1 cellular context compared by ENCODE assay signal in the genomic region with DNA sequence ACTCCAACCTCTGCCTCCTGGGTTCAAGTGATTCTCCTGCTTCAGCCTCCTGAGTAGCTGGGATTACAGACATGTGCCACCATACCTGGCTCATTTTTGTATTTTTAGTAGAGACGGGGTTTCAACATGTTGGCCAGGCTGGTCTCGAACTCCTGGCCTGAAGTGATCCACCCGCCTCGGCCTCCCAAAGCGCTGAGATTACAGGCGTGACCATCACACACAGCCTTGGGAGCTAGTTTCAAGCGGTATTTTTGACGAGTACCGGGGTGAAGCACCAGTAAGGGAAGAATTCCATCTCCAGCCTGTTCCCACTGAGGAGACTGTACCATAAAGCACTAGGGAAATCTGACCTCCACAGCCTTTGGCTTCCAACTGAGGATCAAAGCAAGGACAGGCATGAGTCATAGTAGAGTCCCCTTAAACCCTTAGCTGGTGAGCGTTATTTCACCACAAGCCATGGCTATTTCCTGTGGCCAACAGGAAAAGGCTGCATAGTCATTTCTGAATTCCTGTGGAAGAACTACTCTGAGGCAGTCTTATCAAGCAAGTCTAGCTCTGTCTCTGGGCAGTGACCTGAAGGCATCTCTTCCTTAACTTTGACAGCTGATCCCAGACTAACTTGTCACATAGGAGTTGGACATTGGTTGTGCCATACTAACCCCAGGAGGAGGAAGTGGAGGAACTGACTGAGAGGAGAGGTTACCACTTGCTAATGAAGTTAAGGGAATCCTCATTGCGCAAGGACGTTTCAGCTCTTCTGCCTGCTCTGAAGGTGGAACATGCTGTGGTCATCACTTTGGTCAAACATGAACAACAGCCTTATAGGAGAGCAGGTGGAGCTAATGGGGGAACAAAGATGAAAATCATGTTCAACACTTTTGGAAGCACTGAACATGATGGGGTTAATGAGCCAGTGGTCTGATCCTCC.
A peak's percentile ranks its signal among the peaks of the same experiment; 100 is the strongest.
TF ChIP-seq lines count a peak whose summit lies in the region.

No MANE protein-coding gene starts in this region.

TF ChIP-seq in HepG2, 621 proteins besides CTCF, POLR2A, EP300 and RAD21 (continued from another document and continues in another):
- TF ChIP-seq, protein P1, sequence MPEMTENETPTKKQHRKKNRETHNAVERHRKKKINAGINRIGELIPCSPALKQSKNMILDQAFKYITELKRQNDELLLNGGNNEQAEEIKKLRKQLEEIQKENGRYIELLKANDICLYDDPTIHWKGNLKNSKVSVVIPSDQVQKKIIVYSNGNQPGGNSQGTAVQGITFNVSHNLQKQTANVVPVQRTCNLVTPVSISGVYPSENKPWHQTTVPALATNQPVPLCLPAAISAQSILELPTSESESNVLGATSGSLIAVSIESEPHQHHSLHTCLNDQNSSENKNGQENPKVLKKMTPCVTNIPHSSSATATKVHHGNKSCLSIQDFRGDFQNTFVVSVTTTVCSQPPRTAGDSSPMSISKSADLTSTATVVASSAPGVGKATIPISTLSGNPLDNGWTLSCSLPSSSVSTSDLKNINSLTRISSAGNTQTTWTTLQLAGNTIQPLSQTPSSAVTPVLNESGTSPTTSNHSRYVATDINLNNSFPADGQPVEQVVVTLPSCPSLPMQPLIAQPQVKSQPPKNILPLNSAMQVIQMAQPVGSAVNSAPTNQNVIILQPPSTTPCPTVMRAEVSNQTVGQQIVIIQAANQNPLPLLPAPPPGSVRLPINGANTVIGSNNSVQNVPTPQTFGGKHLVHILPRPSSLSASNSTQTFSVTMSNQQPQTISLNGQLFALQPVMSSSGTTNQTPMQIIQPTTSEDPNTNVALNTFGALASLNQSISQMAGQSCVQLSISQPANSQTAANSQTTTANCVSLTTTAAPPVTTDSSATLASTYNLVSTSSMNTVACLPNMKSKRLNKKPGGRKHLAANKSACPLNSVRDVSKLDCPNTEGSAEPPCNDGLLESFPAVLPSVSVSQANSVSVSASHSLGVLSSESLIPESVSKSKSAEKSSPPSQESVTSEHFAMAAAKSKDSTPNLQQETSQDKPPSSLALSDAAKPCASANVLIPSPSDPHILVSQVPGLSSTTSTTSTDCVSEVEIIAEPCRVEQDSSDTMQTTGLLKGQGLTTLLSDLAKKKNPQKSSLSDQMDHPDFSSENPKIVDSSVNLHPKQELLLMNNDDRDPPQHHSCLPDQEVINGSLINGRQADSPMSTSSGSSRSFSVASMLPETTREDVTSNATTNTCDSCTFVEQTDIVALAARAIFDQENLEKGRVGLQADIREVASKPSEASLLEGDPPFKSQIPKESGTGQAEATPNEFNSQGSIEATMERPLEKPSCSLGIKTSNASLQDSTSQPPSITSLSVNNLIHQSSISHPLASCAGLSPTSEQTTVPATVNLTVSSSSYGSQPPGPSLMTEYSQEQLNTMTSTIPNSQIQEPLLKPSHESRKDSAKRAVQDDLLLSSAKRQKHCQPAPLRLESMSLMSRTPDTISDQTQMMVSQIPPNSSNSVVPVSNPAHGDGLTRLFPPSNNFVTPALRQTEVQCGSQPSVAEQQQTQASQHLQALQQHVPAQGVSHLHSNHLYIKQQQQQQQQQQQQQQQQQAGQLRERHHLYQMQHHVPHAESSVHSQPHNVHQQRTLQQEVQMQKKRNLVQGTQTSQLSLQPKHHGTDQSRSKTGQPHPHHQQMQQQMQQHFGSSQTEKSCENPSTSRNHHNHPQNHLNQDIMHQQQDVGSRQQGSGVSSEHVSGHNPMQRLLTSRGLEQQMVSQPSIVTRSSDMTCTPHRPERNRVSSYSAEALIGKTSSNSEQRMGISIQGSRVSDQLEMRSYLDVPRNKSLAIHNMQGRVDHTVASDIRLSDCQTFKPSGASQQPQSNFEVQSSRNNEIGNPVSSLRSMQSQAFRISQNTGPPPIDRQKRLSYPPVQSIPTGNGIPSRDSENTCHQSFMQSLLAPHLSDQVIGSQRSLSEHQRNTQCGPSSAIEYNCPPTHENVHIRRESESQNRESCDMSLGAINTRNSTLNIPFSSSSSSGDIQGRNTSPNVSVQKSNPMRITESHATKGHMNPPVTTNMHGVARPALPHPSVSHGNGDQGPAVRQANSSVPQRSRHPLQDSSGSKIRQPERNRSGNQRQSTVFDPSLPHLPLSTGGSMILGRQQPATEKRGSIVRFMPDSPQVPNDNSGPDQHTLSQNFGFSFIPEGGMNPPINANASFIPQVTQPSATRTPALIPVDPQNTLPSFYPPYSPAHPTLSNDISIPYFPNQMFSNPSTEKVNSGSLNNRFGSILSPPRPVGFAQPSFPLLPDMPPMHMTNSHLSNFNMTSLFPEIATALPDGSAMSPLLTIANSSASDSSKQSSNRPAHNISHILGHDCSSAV (CRISPR knock-in tag; IDR thresholded peaks at IDR 0.05; ENCODE audit: borderline replicate concordance), result no peak
- no peak for TF ChIP-seq SRF (IDR thresholded peaks at IDR 0.05; ENCODE audit: low read depth, low read length)
- TF ChIP-seq, protein P2, sequence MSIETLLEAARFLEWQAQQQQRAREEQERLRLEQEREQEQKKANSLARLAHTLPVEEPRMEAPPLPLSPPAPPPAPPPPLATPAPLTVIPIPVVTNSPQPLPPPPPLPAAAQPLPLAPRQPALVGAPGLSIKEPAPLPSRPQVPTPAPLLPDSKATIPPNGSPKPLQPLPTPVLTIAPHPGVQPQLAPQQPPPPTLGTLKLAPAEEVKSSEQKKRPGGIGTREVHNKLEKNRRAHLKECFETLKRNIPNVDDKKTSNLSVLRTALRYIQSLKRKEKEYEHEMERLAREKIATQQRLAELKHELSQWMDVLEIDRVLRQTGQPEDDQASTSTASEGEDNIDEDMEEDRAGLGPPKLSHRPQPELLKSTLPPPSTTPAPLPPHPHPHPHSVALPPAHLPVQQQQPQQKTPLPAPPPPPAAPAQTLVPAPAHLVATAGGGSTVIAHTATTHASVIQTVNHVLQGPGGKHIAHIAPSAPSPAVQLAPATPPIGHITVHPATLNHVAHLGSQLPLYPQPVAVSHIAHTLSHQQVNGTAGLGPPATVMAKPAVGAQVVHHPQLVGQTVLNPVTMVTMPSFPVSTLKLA (IDR thresholded peaks at IDR 0.05), result no peak
- no peak for TF ChIP-seq BRCA1 (CRISPR knock-in tag; IDR thresholded peaks at IDR 0.05)
- no peak for TF ChIP-seq JARID2 (CRISPR knock-in tag; IDR thresholded peaks at IDR 0.05; ENCODE audit: insufficient replicate concordance)
- TF ChIP-seq TRIM24 (CRISPR knock-in tag; IDR thresholded peaks at IDR 0.05), result no peak
- TF ChIP-seq, protein P3, sequence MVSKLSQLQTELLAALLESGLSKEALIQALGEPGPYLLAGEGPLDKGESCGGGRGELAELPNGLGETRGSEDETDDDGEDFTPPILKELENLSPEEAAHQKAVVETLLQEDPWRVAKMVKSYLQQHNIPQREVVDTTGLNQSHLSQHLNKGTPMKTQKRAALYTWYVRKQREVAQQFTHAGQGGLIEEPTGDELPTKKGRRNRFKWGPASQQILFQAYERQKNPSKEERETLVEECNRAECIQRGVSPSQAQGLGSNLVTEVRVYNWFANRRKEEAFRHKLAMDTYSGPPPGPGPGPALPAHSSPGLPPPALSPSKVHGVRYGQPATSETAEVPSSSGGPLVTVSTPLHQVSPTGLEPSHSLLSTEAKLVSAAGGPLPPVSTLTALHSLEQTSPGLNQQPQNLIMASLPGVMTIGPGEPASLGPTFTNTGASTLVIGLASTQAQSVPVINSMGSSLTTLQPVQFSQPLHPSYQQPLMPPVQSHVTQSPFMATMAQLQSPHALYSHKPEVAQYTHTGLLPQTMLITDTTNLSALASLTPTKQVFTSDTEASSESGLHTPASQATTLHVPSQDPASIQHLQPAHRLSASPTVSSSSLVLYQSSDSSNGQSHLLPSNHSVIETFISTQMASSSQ (IDR thresholded peaks at IDR 0.05; ENCODE audit: low read depth), result no peak
- TF ChIP-seq, protein P3 (CRISPR knock-in tag; IDR thresholded peaks at IDR 0.05; ENCODE audit: borderline replicate concordance), result no peak
- no peak for TF ChIP-seq TSC22D2 (CRISPR knock-in tag; IDR thresholded peaks at IDR 0.05; ENCODE audit: borderline replicate concordance)
- TF ChIP-seq HIVEP1 (CRISPR knock-in tag; IDR thresholded peaks at IDR 0.05), result no peak
- TF ChIP-seq, protein P4, sequence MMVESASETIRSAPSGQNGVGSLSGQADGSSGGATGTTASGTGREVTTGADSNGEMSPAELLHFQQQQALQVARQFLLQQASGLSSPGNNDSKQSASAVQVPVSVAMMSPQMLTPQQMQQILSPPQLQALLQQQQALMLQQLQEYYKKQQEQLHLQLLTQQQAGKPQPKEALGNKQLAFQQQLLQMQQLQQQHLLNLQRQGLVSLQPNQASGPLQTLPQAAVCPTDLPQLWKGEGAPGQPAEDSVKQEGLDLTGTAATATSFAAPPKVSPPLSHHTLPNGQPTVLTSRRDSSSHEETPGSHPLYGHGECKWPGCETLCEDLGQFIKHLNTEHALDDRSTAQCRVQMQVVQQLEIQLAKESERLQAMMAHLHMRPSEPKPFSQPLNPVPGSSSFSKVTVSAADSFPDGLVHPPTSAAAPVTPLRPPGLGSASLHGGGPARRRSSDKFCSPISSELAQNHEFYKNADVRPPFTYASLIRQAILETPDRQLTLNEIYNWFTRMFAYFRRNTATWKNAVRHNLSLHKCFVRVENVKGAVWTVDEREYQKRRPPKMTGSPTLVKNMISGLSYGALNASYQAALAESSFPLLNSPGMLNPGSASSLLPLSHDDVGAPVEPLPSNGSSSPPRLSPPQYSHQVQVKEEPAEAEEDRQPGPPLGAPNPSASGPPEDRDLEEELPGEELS (CRISPR knock-in tag; IDR thresholded peaks at IDR 0.05), result no peak; the same call in 1 of the 2 replicates
- TF ChIP-seq SPEN (CRISPR knock-in tag; IDR thresholded peaks at IDR 0.05; ENCODE audit: low read depth), result no peak
- TF ChIP-seq, protein P5, sequence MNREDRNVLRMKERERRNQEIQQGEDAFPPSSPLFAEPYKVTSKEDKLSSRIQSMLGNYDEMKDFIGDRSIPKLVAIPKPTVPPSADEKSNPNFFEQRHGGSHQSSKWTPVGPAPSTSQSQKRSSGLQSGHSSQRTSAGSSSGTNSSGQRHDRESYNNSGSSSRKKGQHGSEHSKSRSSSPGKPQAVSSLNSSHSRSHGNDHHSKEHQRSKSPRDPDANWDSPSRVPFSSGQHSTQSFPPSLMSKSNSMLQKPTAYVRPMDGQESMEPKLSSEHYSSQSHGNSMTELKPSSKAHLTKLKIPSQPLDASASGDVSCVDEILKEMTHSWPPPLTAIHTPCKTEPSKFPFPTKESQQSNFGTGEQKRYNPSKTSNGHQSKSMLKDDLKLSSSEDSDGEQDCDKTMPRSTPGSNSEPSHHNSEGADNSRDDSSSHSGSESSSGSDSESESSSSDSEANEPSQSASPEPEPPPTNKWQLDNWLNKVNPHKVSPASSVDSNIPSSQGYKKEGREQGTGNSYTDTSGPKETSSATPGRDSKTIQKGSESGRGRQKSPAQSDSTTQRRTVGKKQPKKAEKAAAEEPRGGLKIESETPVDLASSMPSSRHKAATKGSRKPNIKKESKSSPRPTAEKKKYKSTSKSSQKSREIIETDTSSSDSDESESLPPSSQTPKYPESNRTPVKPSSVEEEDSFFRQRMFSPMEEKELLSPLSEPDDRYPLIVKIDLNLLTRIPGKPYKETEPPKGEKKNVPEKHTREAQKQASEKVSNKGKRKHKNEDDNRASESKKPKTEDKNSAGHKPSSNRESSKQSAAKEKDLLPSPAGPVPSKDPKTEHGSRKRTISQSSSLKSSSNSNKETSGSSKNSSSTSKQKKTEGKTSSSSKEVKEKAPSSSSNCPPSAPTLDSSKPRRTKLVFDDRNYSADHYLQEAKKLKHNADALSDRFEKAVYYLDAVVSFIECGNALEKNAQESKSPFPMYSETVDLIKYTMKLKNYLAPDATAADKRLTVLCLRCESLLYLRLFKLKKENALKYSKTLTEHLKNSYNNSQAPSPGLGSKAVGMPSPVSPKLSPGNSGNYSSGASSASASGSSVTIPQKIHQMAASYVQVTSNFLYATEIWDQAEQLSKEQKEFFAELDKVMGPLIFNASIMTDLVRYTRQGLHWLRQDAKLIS (CRISPR knock-in tag; IDR thresholded peaks at IDR 0.05), result no peak
- TF ChIP-seq ARID2 (CRISPR knock-in tag; IDR thresholded peaks at IDR 0.05; ENCODE audit: borderline replicate concordance), result no peak
- TF ChIP-seq ZNF124 (CRISPR knock-in tag; IDR thresholded peaks at IDR 0.05), result peak; percentile 47; the same call in 1 of the 2 replicates
- TF ChIP-seq ISX (CRISPR knock-in tag; conservative IDR thresholded peaks at IDR 0.05), result no peak
- TF ChIP-seq AGO2 (optimal IDR thresholded peaks at IDR 0.05; ENCODE audit: low read depth, low read length), result no peak
- no peak for TF ChIP-seq ZNF660 (CRISPR knock-in tag; IDR thresholded peaks at IDR 0.05; ENCODE audit: borderline replicate concordance, low read depth)
- no peak for TF ChIP-seq DR1 (CRISPR knock-in tag; IDR thresholded peaks at IDR 0.05)
- no peak for TF ChIP-seq BRD4 (CRISPR knock-in tag; IDR thresholded peaks at IDR 0.05)
- TF ChIP-seq, protein P6, sequence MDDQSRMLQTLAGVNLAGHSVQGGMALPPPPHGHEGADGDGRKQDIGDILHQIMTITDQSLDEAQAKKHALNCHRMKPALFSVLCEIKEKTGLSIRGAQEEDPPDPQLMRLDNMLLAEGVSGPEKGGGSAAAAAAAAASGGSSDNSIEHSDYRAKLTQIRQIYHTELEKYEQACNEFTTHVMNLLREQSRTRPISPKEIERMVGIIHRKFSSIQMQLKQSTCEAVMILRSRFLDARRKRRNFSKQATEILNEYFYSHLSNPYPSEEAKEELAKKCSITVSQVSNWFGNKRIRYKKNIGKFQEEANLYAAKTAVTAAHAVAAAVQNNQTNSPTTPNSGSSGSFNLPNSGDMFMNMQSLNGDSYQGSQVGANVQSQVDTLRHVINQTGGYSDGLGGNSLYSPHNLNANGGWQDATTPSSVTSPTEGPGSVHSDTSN (CRISPR knock-in tag; IDR thresholded peaks at IDR 0.05; ENCODE audit: borderline replicate concordance), result no peak
- TF ChIP-seq, protein P7, sequence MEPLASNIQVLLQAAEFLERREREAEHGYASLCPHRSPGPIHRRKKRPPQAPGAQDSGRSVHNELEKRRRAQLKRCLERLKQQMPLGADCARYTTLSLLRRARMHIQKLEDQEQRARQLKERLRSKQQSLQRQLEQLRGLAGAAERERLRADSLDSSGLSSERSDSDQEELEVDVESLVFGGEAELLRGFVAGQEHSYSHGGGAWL (CRISPR knock-in tag; IDR thresholded peaks at IDR 0.05), result no peak
- TF ChIP-seq ZNF780A (CRISPR knock-in tag; IDR thresholded peaks at IDR 0.05), result no peak
